Comparison of ENCODE assay signal across 26 cellular contexts in the genomic region with DNA sequence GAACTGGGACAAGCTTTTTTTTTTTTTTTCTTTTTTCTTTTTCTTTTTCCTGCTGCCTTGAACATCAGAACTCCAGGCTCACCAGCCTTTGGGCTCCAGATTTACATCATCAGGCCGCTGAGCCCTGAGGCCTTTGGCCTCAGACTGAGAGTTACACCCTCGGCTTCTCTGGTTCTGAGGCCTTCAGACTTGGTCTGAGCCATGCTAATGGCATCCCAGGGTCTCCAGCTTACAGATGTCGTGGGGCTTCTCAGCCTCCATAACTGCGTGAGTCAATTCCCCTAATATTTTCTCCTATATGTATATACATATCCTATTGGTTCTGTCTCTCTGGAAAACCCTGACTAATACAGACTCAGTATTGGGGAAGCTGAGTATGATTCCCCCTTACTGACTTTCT.
"Had no signal": no experiment of that assay in that cellular context is flagged by ENCODE, and none has a peak within 500 bp of the region (broad histone marks: within the 10 kb centered on the region; RNA-seq: fewer than 3 reads in every experiment).

No MANE protein-coding gene starts in this region.

- H3K36me3 Mint-ChIP-seq: activated naive CD4-positive, alpha-beta T cell treated with anti-CD3 and anti-CD28 coated beads, Interleukin-2, amount 50 U/mL, for 72 hours; mesothelial cell of epicardium; naive thymus-derived CD8-positive, alpha-beta T cell; neural progenitor cell; type B pancreatic cell had no signal

- H3K36me3 ChIP-seq: adrenal gland, left lung, neural progenitor cell, sigmoid colon, spleen, thoracic aorta, vagina had no signal

- ATAC-seq: activated naive CD4-positive, alpha-beta T cell treated with anti-CD3 and anti-CD28 coated beads, Interleukin-2, amount 50 U/mL, for 72 hours; activated T-helper 17 cell treated with anti-CD3 and anti-CD28 coated beads, Interleukin-2, amount 50 U/mL, for 72 hours; foreskin keratinocyte; left lung; naive thymus-derived CD8-positive, alpha-beta T cell had no signal

- H3K9ac ChIP-seq: neural progenitor cell had no signal

- H3K4me1 ChIP-seq: adrenal gland, left lung, neural progenitor cell, sigmoid colon, spleen, vagina had no signal

- H2AFZ ChIP-seq: neural progenitor cell had no signal

- DNase-seq: activated CD4-positive, alpha-beta T cell treated with anti-CD3 and anti-CD28 coated beads for 1 hour; activated CD4-positive, alpha-beta T cell treated with anti-CD3 and anti-CD28 coated beads, Interleukin-2, amount 50 U/mL, for 4 hours; activated CD8-positive, alpha-beta memory T cell treated with anti-CD3 and anti-CD28 coated beads for 24 hours; activated CD8-positive, alpha-beta memory T cell treated with anti-CD3 and anti-CD28 coated beads, Interleukin-2, amount 50 U/mL, for 4 hours; activated T-cell treated with anti-CD3 and anti-CD28 coated beads, Interleukin-2, amount 50 U/mL, for 24 hours; adrenal gland; endodermal cell; foreskin keratinocyte; kidney glomerular epithelial cell; left lung; naive thymus-derived CD8-positive, alpha-beta T cell; retina; sigmoid colon; spleen; stimulated activated CD4-positive, alpha-beta T cell treated with anti-CD3 and anti-CD28 coated beads, Interleukin-4, amount 100 ng/mL, for 1 hour; stimulated activated naive CD4-positive, alpha-beta T cell had no signal

- H3K27ac ChIP-seq: adrenal gland, coronary artery, foreskin keratinocyte, left lung, neural progenitor cell, sigmoid colon, spleen, thoracic aorta, vagina had no signal

- H3K4me3 ChIP-seq: adrenal gland, coronary artery, left lung, lung, neural progenitor cell, sigmoid colon, spleen, thoracic aorta, vagina had no signal

- H3K27me3 Mint-ChIP-seq: activated T-cell treated with anti-CD3 and anti-CD28 coated beads, Interleukin-2, amount 50 U/mL, for 24 hours; progenitor cell of endocrine pancreas had no signal

- H3K27me3 ChIP-seq: adrenal gland, left lung, neural progenitor cell, sigmoid colon, spleen, vagina had no signal

- H3K9me3 ChIP-seq: adrenal gland, left lung, sigmoid colon, spleen, thoracic aorta, vagina had no signal

- H3K4me1 Mint-ChIP-seq: activated T-helper 17 cell treated with anti-CD3 and anti-CD28 coated beads, Interleukin-2, amount 50 U/mL, for 72 hours; endodermal cell; mesothelial cell of epicardium; neural progenitor cell had no signal

- H3K4me2 ChIP-seq: neural progenitor cell had no signal

- H3K9me3 Mint-ChIP-seq: activated naive CD4-positive, alpha-beta T cell treated with anti-CD3 and anti-CD28 coated beads, Interleukin-2, amount 50 U/mL, for 72 hours; activated T-cell treated with anti-CD3 and anti-CD28 coated beads, Interleukin-2, amount 50 U/mL, for 24 hours; activated T-helper 17 cell treated with anti-CD3 and anti-CD28 coated beads, Interleukin-2, amount 50 U/mL, for 72 hours; mesothelial cell of epicardium; naive thymus-derived CD8-positive, alpha-beta T cell; neural progenitor cell; type B pancreatic cell had no signal

- H3K4me3 Mint-ChIP-seq: activated T-cell treated with anti-CD3 and anti-CD28 coated beads, Interleukin-2, amount 50 U/mL, for 24 hours; activated T-helper 17 cell treated with anti-CD3 and anti-CD28 coated beads, Interleukin-2, amount 50 U/mL, for 72 hours; endodermal cell; mesothelial cell of epicardium; naive thymus-derived CD8-positive, alpha-beta T cell; neural progenitor cell; type B pancreatic cell had no signal

- H3K27ac Mint-ChIP-seq: activated T-cell treated with anti-CD3 and anti-CD28 coated beads, Interleukin-2, amount 50 U/mL, for 24 hours; activated T-helper 17 cell treated with anti-CD3 and anti-CD28 coated beads, Interleukin-2, amount 50 U/mL, for 72 hours; endodermal cell; mesothelial cell of epicardium; naive thymus-derived CD8-positive, alpha-beta T cell; neural progenitor cell; type B pancreatic cell had no signal
